Comparison of ENCODE assay signal across 8 cellular contexts in genomic region chr11:76782526-76783293, GRCh38. TPM values are rescaled to one million over a fixed set of nuclear protein-coding genes. Genes with fewer than 3 reads are reported as not detected.
DNase-seq lines count a peak whose midpoint lies in the region; ATAC-seq and TF ChIP-seq lines count a peak whose summit lies in the region.

No MANE protein-coding gene starts in this region.

- whole genome bisulfite sequencing in endodermal cell (ENCODE audit: insufficient coverage in 1 of 2, insufficient read length in 1 of 2), 2 experiments: 0 to 1% methylated on average over 12 to 38 of the region's 38 CpGs

- H3K4me1 ChIP-seq in endodermal cell (ENCODE audit: control insufficient read depth, insufficient read depth, low read length): peaks cover 29% of the 10 kb centered on the region

- DNase-seq in AG20443 (ENCODE audit: low spot score): peak; percentile 95
- peak; percentile 57 for DNase-seq in NCI-H2107 (lab: John Stamatoyannopoulos, UW)
- peak; percentile 98 for DNase-seq in endodermal cell
- peak; percentile 86 to 87 for DNase-seq in lung microvascular endothelial cell (ENCODE audit: low read depth in 2 of 2)
- DNase-seq in stimulated activated CD8-positive, alpha-beta memory T cell treated with anti-CD3 and anti-CD28 coated beads, Interleukin-15, amount 100 ng/mL, for 48 hours (ENCODE audit: low read depth in 2 of 2): peak; percentile 48 to 66
- DNase-seq in T-helper 9 cell: no peak

- H3K27ac ChIP-seq in VCaP (peak overlapping the region; percentile 95), endodermal cell (ENCODE audit: low read depth, low read length) (peak overlapping the region; percentile 83)

- peaks cover 51% of the 10 kb centered on the region for H3K36me3 Mint-ChIP-seq in endodermal cell (ENCODE audit: low read depth)

- peak overlapping the region; percentile 96 for H3K9ac ChIP-seq in endodermal cell (ENCODE audit: extremely low read depth, low read length, poor library complexity, severe bottlenecking)

- no peaks in the 10 kb centered on the region for H3K27me3 ChIP-seq in endodermal cell (ENCODE audit: control insufficient read depth, insufficient read depth, low read length, poor library complexity, severe bottlenecking)

- peaks cover 17% of the 10 kb centered on the region for H3K9me3 Mint-ChIP-seq in endodermal cell

- peak overlapping the region; percentile 98 for H3K4me3 ChIP-seq in endodermal cell (ENCODE audit: low read length)

- H3K27me3 Mint-ChIP-seq in endodermal cell (ENCODE audit: insufficient read depth): no peaks in the 10 kb centered on the region

- TF ChIP-seq CTCF in VCaP (conservative IDR thresholded peaks at IDR 0.05) (peak; percentile 17; the same call in 1 of the 2 replicates), endodermal cell (conservative IDR thresholded peaks at IDR 0.05) (no peak)

- peaks cover 49% of the 10 kb centered on the region for H3K4me1 Mint-ChIP-seq in endodermal cell

- ATAC-seq in GM21526 (IDR thresholded peaks at IDR 0.05; ENCODE audit: low FRiP score, unreplicated experiment): peak; percentile 64

- peaks cover 30% of the 10 kb centered on the region for H3K9me3 ChIP-seq in endodermal cell (ENCODE audit: control insufficient read depth, low read length)

- peaks cover 40% of the 10 kb centered on the region for H3K36me3 ChIP-seq in endodermal cell (ENCODE audit: control insufficient read depth, insufficient read depth, low read length)

- peak overlapping the region; percentile 90 for H3K4me3 Mint-ChIP-seq in endodermal cell

- H3K27ac Mint-ChIP-seq in endodermal cell: peak overlapping the region; percentile 96

RNA-seq across cellular contexts. Expression of gene TSKU, which starts 0.4 kb away (rescaled TPM):
- total RNA-seq in endodermal cell: 100 to 1,000 TPM; 105 to 130 TPM
- 39.1 TPM for polyA plus RNA-seq in endodermal cell (2013, experiment 1 of 2)
- 45.5 TPM for polyA plus RNA-seq in endodermal cell (2013, experiment 2 of 2)
- total RNA-seq in lung microvascular endothelial cell: 3.2 and 3.9 TPM in 2 replicates

Comparison
In these comparisons a context has a peak if more than half of its experiments do, and no peak if none do; other contexts are left out.
1. RNA of gene TSKU, which starts 0.4 kb away (total RNA-seq): 105 to 130 TPM in endodermal cell; 3.2 to 3.9 TPM in lung microvascular endothelial cell; every median in the first group is over 10 times any median in the second.